Comparison of ENCODE assay signal across 9 cellular contexts in the genomic region with DNA sequence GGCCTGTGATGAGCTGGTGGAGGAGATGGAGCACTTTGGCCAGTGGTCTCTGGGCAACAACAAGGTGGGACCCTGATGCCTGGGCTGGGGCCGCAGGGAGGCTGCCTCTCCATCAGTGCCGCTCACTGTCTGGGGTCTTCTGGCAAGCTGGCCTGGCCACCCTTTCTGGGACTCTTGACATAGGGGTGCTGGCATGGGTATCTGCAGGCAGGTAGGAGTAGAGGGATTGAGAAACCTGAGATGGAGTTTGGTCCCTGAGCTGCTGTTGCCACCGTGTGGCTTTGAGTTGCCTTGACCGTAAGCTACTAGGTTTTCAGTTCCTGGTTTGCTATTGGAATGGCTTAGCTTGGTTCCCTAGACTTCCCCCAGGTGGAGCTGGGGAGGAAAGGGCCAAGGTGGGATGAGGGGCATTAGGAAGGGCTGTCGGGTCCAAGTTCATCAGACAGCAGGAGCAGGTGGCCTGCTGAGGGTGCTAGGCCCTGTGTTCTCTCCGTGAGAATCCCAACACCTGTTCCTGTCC. TPM values are rescaled to one million over a fixed set of nuclear protein-coding genes. Genes with fewer than 3 reads are reported as not detected.
DNase-seq lines count a peak whose midpoint lies in the region; ATAC-seq and TF ChIP-seq lines count a peak whose summit lies in the region.
"Had no signal": no experiment of that assay in that cellular context is flagged by ENCODE, and none has a peak within 500 bp of the region (broad histone marks: within the 10 kb centered on the region; RNA-seq: fewer than 3 reads in every experiment).

No MANE protein-coding gene starts in this region.

- ATAC-seq in HG03354 (IDR thresholded peaks at IDR 0.05; ENCODE audit: poor library complexity, severe bottlenecking, unreplicated experiment) (no peak), HG03457 (IDR thresholded peaks at IDR 0.05; ENCODE audit: unreplicated experiment) (no peak)

- H3K27ac ChIP-seq in Peyer's patch, result peak overlapping the region in 2 of 4 donors; percentile 59 to 66
- peak overlapping the region; percentile 64 to 90 for H3K27ac ChIP-seq in esophagus (ENCODE audit: low read depth in 2 of 2, low read length in 1 of 2)
- H3K27ac ChIP-seq: SK-N-MC had no signal

- H3K9me3 Mint-ChIP-seq in neural crest cell, result no peaks in the 10 kb centered on the region

- H3K4me1 Mint-ChIP-seq in neural crest cell, result no peaks in the 10 kb centered on the region

- H3K4me3 Mint-ChIP-seq in neural crest cell, result no peak overlapping the region

- H3K9me3 ChIP-seq in Peyer's patch (no peaks in the 10 kb centered on the region), esophagus (ENCODE audit: control insufficient read depth in 2 of 2, insufficient read depth in 1 of 2, low read depth in 1 of 2, low read length in 1 of 2) (no peaks in the 10 kb centered on the region)

- H3K36me3 ChIP-seq in Peyer's patch, result peaks cover 0 to 33% (median 0%) of the 10 kb centered on the region in 3 donors
- peaks cover 3 to 23% of the 10 kb centered on the region in 2 donors for H3K36me3 ChIP-seq in esophagus (ENCODE audit: control insufficient read depth in 2 of 2, insufficient read depth in 2 of 2, low read length in 1 of 2)

- no peak overlapping the region for H3K27ac Mint-ChIP-seq in neural crest cell (ENCODE audit: unreplicated experiment)

- H3K4me1 ChIP-seq in Peyer's patch (no peaks in the 10 kb centered on the region), esophagus (ENCODE audit: control insufficient read depth in 2 of 2, insufficient read depth in 2 of 2, low read length in 1 of 2) (peaks cover 0 to 6% of the 10 kb centered on the region in 2 donors)

- DNase-seq in EH (ENCODE audit: low read depth) (peak; percentile 38), LNCaP clone FGC (ENCODE audit: low read depth) (no peak), Peyer's patch (peak in 2 of 3 donors; percentile 73 to 77), neural crest cell (ENCODE audit: low read depth, low spot score) (no peak), KG1 (lab: John Stamatoyannopoulos, UW) (no peak)

- 49 to 56% methylated on average over 6 of the region's 6 CpGs for WGBS in esophagus, 2 donors

- TF ChIP-seq CTCF in LNCaP clone FGC (IDR thresholded peaks at IDR 0.05; ENCODE audit: control insufficient read depth, extremely low read depth, insufficient read depth) (peak; percentile 44), Peyer's patch (IDR thresholded peaks at IDR 0.05) (peak in 5 of 6 experiments; percentile 11 to 93 (median 88)), neural crest cell (conservative IDR thresholded peaks at IDR 0.05) (peak; percentile 61)

- peaks cover 4% of the 10 kb centered on the region for H3K36me3 Mint-ChIP-seq in neural crest cell (ENCODE audit: low read depth)

- no peak overlapping the region for H3K4me3 ChIP-seq in LNCaP clone FGC (ENCODE audit: low read depth, low read length)
- H3K4me3 ChIP-seq in Peyer's patch, result no peak overlapping the region
- no peak overlapping the region for H3K4me3 ChIP-seq in esophagus (ENCODE audit: low read depth in 1 of 2, low read length in 2 of 2)
- H3K4me3 ChIP-seq: SK-N-MC had no signal

- no peak for TF ChIP-seq POLR2A in Peyer's patch (IDR thresholded peaks at IDR 0.05)

- H3K27me3 Mint-ChIP-seq in neural crest cell (ENCODE audit: low read depth), result no peaks in the 10 kb centered on the region

- H3K27me3 ChIP-seq in Peyer's patch (no peaks in the 10 kb centered on the region), esophagus (ENCODE audit: control insufficient read depth in 1 of 2, insufficient read depth in 2 of 2, low read length in 2 of 2) (no peaks in the 10 kb centered on the region)

RNA-seq across cellular contexts. Expression of gene MFN2, which starts 13.2 kb away (rescaled TPM):
- total RNA-seq in Peyer's patch (100 to 1,000 TPM in 1 of 4 donors, 10 to 100 TPM in 3; 54.5 to 101 (median 94.9) TPM), neural crest cell (78.9 and 80.1 TPM in 2 replicates)
- polyA plus RNA-seq in esophagus, result 10 to 100 TPM; 31.8 to 50.7 TPM

RNA-seq across cellular contexts. Expression of gene PLOD1, which starts 32.6 kb away (rescaled TPM):
- total RNA-seq in Peyer's patch, result 10 to 100 TPM; 23.9 to 75.2 (median 47.0) TPM
- 10 to 100 TPM; 17.1 to 18.2 TPM for polyA plus RNA-seq in esophagus
- total RNA-seq in neural crest cell, result 58.7 and 62.6 TPM in 2 replicates

RNA-seq across cellular contexts. Expression of gene KIAA2013, which starts 40.9 kb away (rescaled TPM):
- total RNA-seq in Peyer's patch (100 to 1,000 TPM in 3 of 4 donors, 10 to 100 TPM in 1; 80.9 to 400 (median 278) TPM), neural crest cell (35.0 and 39.4 TPM in 2 replicates)
- 10 to 100 TPM; 16.6 to 28.5 TPM for polyA plus RNA-seq in esophagus

RNA-seq across cellular contexts. Expression of gene MIIP, which starts 52.2 kb away (rescaled TPM):
- total RNA-seq in Peyer's patch, result 10 to 100 TPM; 37.0 to 52.0 (median 43.0) TPM
- 10 to 100 TPM; 15.0 to 16.2 TPM for polyA plus RNA-seq in esophagus
- total RNA-seq in neural crest cell, result 50.1 and 50.4 TPM in 2 replicates

Comparison
In these comparisons a context has a peak if more than half of its experiments do, and no peak if none do; other contexts are left out.
1. DNase-seq: peak in EH (single experiment) and Peyer's patch (2 of 3); none in LNCaP clone FGC (single experiment), neural crest cell (single experiment) and KG1 (single experiment).
2. Peak in every context shown above with its lines, with median percentiles within 50 percentile points of each other: CTCF ChIP-seq.